Comparison of ENCODE assay signal across 18 cellular contexts in genomic region chr2:25690058-25690457, GRCh38. TPM values are rescaled to one million over a fixed set of nuclear protein-coding genes. Genes with fewer than 3 reads are reported as not detected.
DNase-seq lines count a peak whose midpoint lies in the region; ATAC-seq, FAIRE-seq and TF ChIP-seq lines count a peak whose summit lies in the region.
"Had no signal": no experiment of that assay in that cellular context is flagged by ENCODE, and none has a peak within 500 bp of the region (broad histone marks: within the 10 kb centered on the region; RNA-seq: fewer than 3 reads in every experiment).

No MANE protein-coding gene starts in this region.

- ATAC-seq in A549 (peak; percentile 33 to 39; a peak in 3 of 6 replicates), HG03025 (IDR thresholded peaks at IDR 0.05; ENCODE audit: low FRiP score, unreplicated experiment) (no peak), HG03196 (IDR thresholded peaks at IDR 0.05; ENCODE audit: unreplicated experiment) (no peak)
- ATAC-seq: heart left ventricle, natural killer cell had no signal

- no peak for TF ChIP-seq RAD21 in A549 (conservative IDR thresholded peaks at IDR 0.05 in 1 of 2, IDR thresholded peaks at IDR 0.05 in 1 of 2)

- DNase-seq in A549 (ENCODE audit: low read depth in 1 of 2, low spot score in 1 of 2), result peak in 1 of 2 experiments; percentile 33
- DNase-seq in EL, result peak; percentile 65
- DNase-seq in RKO (ENCODE audit: low spot score), result peak; percentile 28
- DNase-seq in hepatocyte (ENCODE audit: low spot score), result peak; percentile 67
- no peak for DNase-seq in stimulated activated CD4-positive, alpha-beta T cell treated with anti-CD3 and anti-CD28 coated beads, Interleukin-12 subunit alpha, Interleukin-12 subunit beta, amount 100 ng/mL, for 4 hours
- DNase-seq in stimulated activated CD4-positive, alpha-beta T cell treated with anti-CD3 and anti-CD28 coated beads, Interleukin-15, amount 100 ng/mL, for 24 hours, result no peak
- DNase-seq: activated naive CD8-positive, alpha-beta T cell treated with anti-CD3 and anti-CD28 coated beads, Interleukin-2, amount 10 ng/mL, durations not matched to agents 7 days and 5 days; BE2C; DMS79 treated with DMSO at 0.1 percent for 48 hours; heart left ventricle; left ventricle myocardium inferior; natural killer cell; NCI-H2107; NK-92 treated with Interleukin-12 subunit alpha and Interleukin-12 subunit beta, amount 100 ng/mL, for 24 hours; stimulated activated CD4-positive, alpha-beta T cell treated with anti-CD3 and anti-CD28 coated beads, Interleukin-1b, Interleukin-23, amount 100 ng/mL, for 48 hours; trophoblast cell had no signal

- no peaks in the 10 kb centered on the region for H3K79me2 ChIP-seq in hepatocyte

- H3K9me3 ChIP-seq in A549 (no peaks in the 10 kb centered on the region), hepatocyte (ENCODE audit: low read depth) (no peaks in the 10 kb centered on the region)
- H3K9me3 ChIP-seq: BE2C, heart left ventricle, left ventricle myocardium inferior had no signal

- TF ChIP-seq POLR2A in A549 (IDR thresholded peaks at IDR 0.05; ENCODE audit: low read length), result no peak

- TF ChIP-seq CTCF in A549 (IDR thresholded peaks at IDR 0.05), result no peak
- no peak for TF ChIP-seq CTCF in hepatocyte (IDR thresholded peaks at IDR 0.05; ENCODE audit: poor library complexity)

- WGBS in A549 (ENCODE audit: missing lambda C conversion rate), result 0% methylated on average over 1 of the region's 1 CpG
- WGBS in hepatocyte (ENCODE audit: low lambda C conversion rate, missing lambda C conversion rate), result 18% methylated on average over 1 of the region's 1 CpG

- CTCF ChIA-PET in A549 (lab: Yijun Ruan, JAX), result interaction anchor here (0.7 to 8.0 kb wide), 6 partner anchors 9 to 83 kb away, joined by 3 to 80 read pairs (median 5); no protein-coding TSS in a partner anchor

- no peaks in the 10 kb centered on the region for H3K9me2 ChIP-seq in hepatocyte (replicated peaks; ENCODE audit: insufficient read depth)

- no peak overlapping the region for H3K4me3 ChIP-seq in A549
- H3K4me3 ChIP-seq in hepatocyte, result no peak overlapping the region
- H3K4me3 ChIP-seq: heart left ventricle, left ventricle myocardium inferior had no signal

- no peaks in the 10 kb centered on the region for H3K36me3 ChIP-seq in hepatocyte (replicated peaks; ENCODE audit: insufficient read depth, low read depth)
- H3K36me3 ChIP-seq: BE2C, heart left ventricle, left ventricle myocardium inferior had no signal

- no peaks in the 10 kb centered on the region for H3K27me3 ChIP-seq in hepatocyte
- H3K27me3 ChIP-seq: BE2C, heart left ventricle had no signal

- H3K27ac ChIP-seq in A549, result no peak overlapping the region
- peak overlapping the region; percentile 12 for H3K27ac ChIP-seq in hepatocyte
- H3K27ac ChIP-seq: heart left ventricle, left ventricle myocardium inferior had no signal

- POLR2A ChIA-PET in A549 (lab: Yijun Ruan, JAX), result no interaction called here

- 0 out of 3 replicates have a peak, but pooled peaks cover 4% of the 10 kb centered on the region for H3K4me1 ChIP-seq in A549
- H3K4me1 ChIP-seq in hepatocyte (ENCODE audit: insufficient read depth), result no peaks in the 10 kb centered on the region
- H3K4me1 ChIP-seq: BE2C, left ventricle myocardium inferior had no signal

- no peaks in the 10 kb centered on the region for H4K20me1 ChIP-seq in hepatocyte (ENCODE audit: insufficient read depth, poor library complexity, severe bottlenecking)

- H3K4me2 ChIP-seq in A549, result 0 out of 3 replicates have a peak overlapping the region, but pooled peaks have one; percentile 10
- no peak overlapping the region for H3K4me2 ChIP-seq in hepatocyte

- H2AFZ ChIP-seq in hepatocyte, result no peak overlapping the region

- no peak for TF ChIP-seq EP300 in A549 (IDR thresholded peaks at IDR 0.05)

- FAIRE-seq in A549 (lab: Jason Lieb, UNC), result no peak

TF ChIP-seq in A549, 52 proteins besides CTCF, POLR2A, EP300 and RAD21:
- TF ChIP-seq FOSL2 (IDR thresholded peaks at IDR 0.05) (no peak), FOSL2 (CRISPR knock-in tag; IDR thresholded peaks at IDR 0.05) (peak; percentile 10; the same call in 1 of the 2 replicates), TP53 (CRISPR knock-in tag; IDR thresholded peaks at IDR 0.05) (no peak), RFX5 (IDR thresholded peaks at IDR 0.05) (no peak), PHF8 (IDR thresholded peaks at IDR 0.05; ENCODE audit: borderline replicate concordance, low read depth) (no peak), CHD4 (IDR thresholded peaks at IDR 0.05; ENCODE audit: borderline replicate concordance) (no peak)
- TF ChIP-seq, protein P1, sequence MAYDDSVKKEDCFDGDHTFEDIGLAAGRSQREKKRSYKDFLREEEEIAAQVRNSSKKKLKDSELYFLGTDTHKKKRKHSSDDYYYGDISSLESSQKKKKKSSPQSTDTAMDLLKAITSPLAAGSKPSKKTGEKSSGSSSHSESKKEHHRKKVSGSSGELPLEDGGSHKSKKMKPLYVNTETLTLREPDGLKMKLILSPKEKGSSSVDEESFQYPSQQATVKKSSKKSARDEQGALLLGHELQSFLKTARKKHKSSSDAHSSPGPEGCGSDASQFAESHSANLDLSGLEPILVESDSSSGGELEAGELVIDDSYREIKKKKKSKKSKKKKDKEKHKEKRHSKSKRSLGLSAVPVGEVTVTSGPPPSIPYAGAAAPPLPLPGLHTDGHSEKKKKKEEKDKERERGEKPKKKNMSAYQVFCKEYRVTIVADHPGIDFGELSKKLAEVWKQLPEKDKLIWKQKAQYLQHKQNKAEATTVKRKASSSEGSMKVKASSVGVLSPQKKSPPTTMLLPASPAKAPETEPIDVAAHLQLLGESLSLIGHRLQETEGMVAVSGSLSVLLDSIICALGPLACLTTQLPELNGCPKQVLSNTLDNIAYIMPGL (CRISPR knock-in tag; IDR thresholded peaks at IDR 0.05; ENCODE audit: borderline replicate concordance), result no peak
TF ChIP-seq in A549: peak in this region for 1.

RNA-seq across cellular contexts. Expression of gene DTNB, which starts 16.7 kb away (rescaled TPM):
- polyA plus RNA-seq in A549 (2011; rRNA removed), result 32.6 and 41.2 TPM in 2 replicates
- polyA plus RNA-seq in A549 (2012; cell fraction: cytosol; rRNA removed), result 16.8 and 19.1 TPM in 2 replicates
- 17.0 and 21.0 TPM in 2 replicates for polyA plus RNA-seq in A549 (2012; cell fraction: nucleus; rRNA removed)
- 11.2 to 12.1 TPM (median 12.0 TPM) in 3 replicates for polyA plus RNA-seq in A549 (2017; fragmentation: RNase III; extraction: RNeasy Plus Mini Kit Qiagen cat#74134 plus additional on column Dnase treatment)
- 40.3 and 40.5 TPM in 2 replicates for polyA minus RNA-seq in A549 (2011; rRNA and poly(A)+ RNA removed)
- total RNA-seq in hepatocyte, result 10.3 and 12.8 TPM in 2 replicates
- polyA plus RNA-seq in hepatocyte, result 13.9 and 14.9 TPM in 2 replicates

Comparison
In these comparisons a context has a peak if more than half of its experiments do, and no peak if none do; other contexts are left out.
1. ATAC-seq: peak in A549 (2 of 2); none in HG03025 (single experiment) and HG03196 (single experiment).
2. DNase-seq: peak in EL (single experiment), RKO (single experiment) and hepatocyte (single experiment); none in stimulated activated CD4-positive, alpha-beta T cell treated with anti-CD3 and anti-CD28 coated beads, Interleukin-12 subunit alpha, Interleukin-12 subunit beta, amount 100 ng/mL, for 4 hours (single experiment) and stimulated activated CD4-positive, alpha-beta T cell treated with anti-CD3 and anti-CD28 coated beads, Interleukin-15, amount 100 ng/mL, for 24 hours (single experiment).